Comparison of ENCODE assay signal across 24 cellular contexts in genomic region chr7:14207711-14208110, GRCh38.
"Had no signal": no experiment of that assay in that cellular context is flagged by ENCODE, and none has a peak within 500 bp of the region (broad histone marks: within the 10 kb centered on the region; RNA-seq: fewer than 3 reads in every experiment).

No MANE protein-coding gene starts in this region.

- H3K79me2 ChIP-seq: parathyroid adenoma had no signal

- ATAC-seq: naive thymus-derived CD8-positive, alpha-beta T cell; natural killer cell treated with Interleukin-12 subunit alpha and Interleukin-12 subunit beta and Interleukin-15 and Interleukin-18, amount 100 ng/mL, for 72 hours; sciatic nerve; stimulated activated naive B cell treated with anti-CD40 and anti-IgM and Interleukin-4, amounts not matched to agents 10 μg/mL and 1 μg/mL and 100 μg/mL, for 72 hours had no signal

- H3K9me3 ChIP-seq: neutrophil, psoas muscle, stomach, thoracic aorta, thyroid gland, tibial nerve, upper lobe of left lung, vagina had no signal

- H2AFZ ChIP-seq: parathyroid adenoma had no signal

- H3K9ac ChIP-seq: parathyroid adenoma had no signal

- FAIRE-seq: urothelium cell line had no signal

- H3K27me3 ChIP-seq: neutrophil, stomach, thyroid gland, tibial nerve, upper lobe of left lung, vagina had no signal

- DNase-seq: naive thymus-derived CD8-positive, alpha-beta T cell; nephron progenitor cell; nucleus accumbens; posterior cingulate gyrus; psoas muscle; stimulated activated CD4-positive, alpha-beta T cell treated with anti-CD3 and anti-CD28 coated beads, Interleukin-15, amount 100 ng/mL, for 24 hours; stimulated activated CD4-positive, alpha-beta T cell treated with anti-CD3 and anti-CD28 coated beads, Interleukin-2, amount 100 ng/mL, for 24 hours; stimulated activated CD4-positive, alpha-beta T cell treated with anti-CD3 and anti-CD28 coated beads, Interleukin-2, amount 100 ng/mL, for 48 hours; stimulated activated CD4-positive, alpha-beta T cell treated with anti-CD3 and anti-CD28 coated beads, Interleukin-4, amount 100 ng/mL, for 24 hours; stimulated activated naive B cell treated with anti-CD40 and anti-IgM and Interleukin-4, amounts not matched to agents 10 μg/mL and 1 μg/mL and 100 μg/mL, for 72 hours; stimulated activated naive CD4-positive, alpha-beta T cell treated with Interleukin-2 at 50 U/mL for 16 hours; stomach; thyroid gland; trophoblast cell; upper lobe of left lung had no signal

- H3K27ac ChIP-seq: neutrophil, parathyroid adenoma, psoas muscle, skin epidermis, stomach, thoracic aorta, thyroid gland, tibial nerve, upper lobe of left lung, vagina had no signal

- H3K36me3 ChIP-seq: neutrophil, stomach, thoracic aorta, thyroid gland, tibial nerve, upper lobe of left lung, vagina had no signal

- H3K4me1 ChIP-seq: parathyroid adenoma, psoas muscle, stomach, thyroid gland, tibial nerve, upper lobe of left lung, vagina had no signal

- H3K4me3 ChIP-seq: psoas muscle, skin epidermis, stomach, thoracic aorta, thyroid gland, tibial nerve, upper lobe of left lung, vagina had no signal
